8 cellular contexts compared by ENCODE assay signal in the genomic region with DNA sequence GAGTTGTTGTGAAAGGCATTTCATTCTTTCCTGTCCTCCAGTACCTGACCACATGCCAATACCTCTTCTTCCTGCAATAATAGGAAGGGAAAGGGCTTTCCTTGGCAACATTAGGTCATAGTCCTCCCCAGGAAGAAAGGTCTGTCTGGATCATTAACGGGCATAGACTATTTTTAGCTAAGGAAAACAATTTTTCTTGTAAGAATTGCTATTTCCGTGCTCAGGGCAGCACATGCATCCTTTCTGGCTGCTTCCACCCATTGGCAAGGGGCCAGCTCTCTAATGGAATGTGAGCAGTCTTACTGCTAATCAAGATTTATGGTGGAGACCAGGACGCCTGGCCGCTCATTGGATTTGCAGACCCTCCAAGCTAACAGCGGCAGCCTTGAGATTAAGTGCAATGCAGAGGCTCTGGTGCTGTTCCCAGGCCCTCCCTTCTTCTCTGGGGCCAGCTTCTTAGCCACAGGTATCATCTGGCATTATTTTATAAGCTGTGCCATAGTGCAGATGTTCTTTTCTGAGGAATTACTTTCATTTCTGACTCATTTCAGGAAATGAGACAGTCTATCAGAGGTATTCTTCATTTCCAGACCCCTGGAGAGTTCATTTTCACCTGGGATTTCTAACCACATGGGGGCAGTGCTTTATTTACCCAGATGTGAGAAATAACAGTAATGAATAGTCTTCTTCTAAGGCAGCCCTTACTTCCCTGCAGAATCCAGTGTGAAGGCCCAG. TPM values are rescaled to one million over a fixed set of nuclear protein-coding genes. Genes with fewer than 3 reads are reported as not detected.
DNase-seq lines count a peak whose midpoint lies in the region; ATAC-seq, FAIRE-seq and TF ChIP-seq lines count a peak whose summit lies in the region.

No MANE protein-coding gene starts in this region.

- no peak for TF ChIP-seq POLR2A in lower leg skin (IDR thresholded peaks at IDR 0.05)
- no peak for TF ChIP-seq POLR2A in vagina (IDR thresholded peaks at IDR 0.05)

- ATAC-seq in HG02852 (IDR thresholded peaks at IDR 0.05; ENCODE audit: unreplicated experiment): peak; percentile 84

- DNase-seq in GF-D8 (lab: John Stamatoyannopoulos, UW) (peak; percentile 5), NCI-H524 (lab: John Stamatoyannopoulos, UW) (peak; percentile 15 to 71), bronchial epithelial cell (ENCODE audit: low read depth) (peak; percentile 88), lower leg skin (ENCODE audit: low spot score in 2 of 2) (peak; percentile 57 to 89), vagina (ENCODE audit: extremely low spot score in 2 of 2) (no peak)
- no peak for DNase-seq in activated CD4-positive, CD25-positive, alpha-beta regulatory T cell treated with anti-CD3 and anti-CD28 coated beads, Interleukin-2, amount 50 U/mL, for 72 hours
- DNase-seq in stimulated activated CD8-positive, alpha-beta memory T cell treated with anti-CD3 and anti-CD28 coated beads, Interleukin-4, amount 100 ng/mL, for 48 hours: no peak

- peak overlapping the region; percentile 34 for H3K27ac ChIP-seq in vagina

- no peaks in the 10 kb centered on the region for H3K27me3 ChIP-seq in bronchial epithelial cell (ENCODE audit: control insufficient read depth, insufficient read depth, low read length)
- H3K27me3 ChIP-seq in vagina: no peaks in the 10 kb centered on the region

- FAIRE-seq in bronchial epithelial cell (lab: Jason Lieb, UNC): no peak

- peaks cover 32% of the 10 kb centered on the region for H3K4me1 ChIP-seq in vagina

- TF ChIP-seq CTCF in bronchial epithelial cell (IDR thresholded peaks at IDR 0.05; ENCODE audit: insufficient read depth, low read length, severe bottlenecking) (peak; percentile 48), lower leg skin (IDR thresholded peaks at IDR 0.05) (no peak), vagina (IDR thresholded peaks at IDR 0.05) (peak in 2 of 3 experiments; percentile 13 to 26)

- intact Hi-C loops in lower leg skin (cut with DNase I; ENCODE audit: low total_unique reads): no loop called here
- intact Hi-C loops in vagina (cut with DNase I): no loop called here

- no peaks in the 10 kb centered on the region for H3K9me3 ChIP-seq in vagina

- H3K4me3 ChIP-seq in bronchial epithelial cell (ENCODE audit: low read depth, low read length) (no peak overlapping the region), lower leg skin (ENCODE audit: low read depth, poor library complexity, severe bottlenecking) (no peak overlapping the region), vagina (no peak overlapping the region)

- H3K36me3 ChIP-seq in bronchial epithelial cell (ENCODE audit: control insufficient read depth, insufficient read depth, low read length) (no peaks in the 10 kb centered on the region), vagina (no peaks in the 10 kb centered on the region)

- WGBS in lower leg skin, 2 donors: 15 to 17% methylated on average over 5 of the region's 5 CpGs

RNA-seq across cellular contexts. Expression of a gene that starts 52.9 kb away (rescaled TPM):
- 23.2 and 23.3 TPM in 2 replicates for total RNA-seq in bronchial epithelial cell
- total RNA-seq in lower leg skin: 10 to 100 TPM; 36.3 to 41.1 (median 38.9) TPM
- total RNA-seq in vagina: 48.4 TPM

Comparison
In these comparisons a context has a peak if more than half of its experiments do, and no peak if none do; other contexts are left out.
1. DNase-seq: peak in GF-D8 (single experiment), NCI-H524 (2 of 2), bronchial epithelial cell (single experiment) and lower leg skin (2 of 2); none in vagina (0 of 2), activated CD4-positive, CD25-positive, alpha-beta regulatory T cell treated with anti-CD3 and anti-CD28 coated beads, Interleukin-2, amount 50 U/mL, for 72 hours (single experiment) and stimulated activated CD8-positive, alpha-beta memory T cell treated with anti-CD3 and anti-CD28 coated beads, Interleukin-4, amount 100 ng/mL, for 48 hours (single experiment).
2. CTCF ChIP-seq: peak in bronchial epithelial cell (single experiment) and vagina (2 of 3); none in lower leg skin (0 of 3).